1 cellular context compared by ENCODE assay signal in the genomic region with DNA sequence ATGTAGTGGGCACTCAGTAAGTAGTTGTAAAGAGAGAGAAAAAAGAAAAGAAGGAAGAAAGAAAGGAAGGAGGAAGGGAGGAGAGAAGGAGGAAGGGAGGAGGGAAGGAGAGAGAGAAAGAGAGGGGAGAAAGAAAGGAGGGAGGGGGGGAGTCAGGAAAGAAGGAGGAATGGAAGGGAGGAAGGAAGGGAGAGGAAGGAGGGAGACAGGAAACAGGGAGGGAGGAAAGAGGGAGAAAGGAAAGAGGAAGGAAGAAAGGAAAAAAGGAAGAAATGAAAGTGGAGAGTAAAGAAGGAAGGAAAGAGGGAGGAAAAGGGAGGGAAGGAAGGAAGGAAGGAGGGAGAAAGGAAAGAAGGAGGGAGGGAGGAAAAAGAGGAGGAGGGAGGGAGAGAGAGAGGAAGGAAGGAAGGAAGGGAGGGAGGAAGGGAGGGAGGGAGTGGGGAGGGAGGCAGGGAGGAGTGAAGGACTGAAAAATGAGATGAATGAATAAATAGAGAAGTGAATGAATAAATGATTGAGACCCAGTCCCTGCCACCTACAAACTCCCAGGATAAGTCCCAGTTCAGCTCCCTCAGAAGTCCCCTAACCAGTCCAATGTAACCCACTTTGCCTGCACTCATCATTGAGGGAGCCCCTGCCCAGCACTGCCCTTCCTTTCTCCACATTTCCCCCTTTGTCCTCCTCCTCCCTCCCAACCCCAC.
TF ChIP-seq lines count a peak whose summit lies in the region.

No MANE protein-coding gene starts in this region.

TF ChIP-seq in IMR-90, 13 proteins besides CTCF, POLR2A, EP300 and RAD21 (continued from another document):
- TF ChIP-seq, protein P1, sequence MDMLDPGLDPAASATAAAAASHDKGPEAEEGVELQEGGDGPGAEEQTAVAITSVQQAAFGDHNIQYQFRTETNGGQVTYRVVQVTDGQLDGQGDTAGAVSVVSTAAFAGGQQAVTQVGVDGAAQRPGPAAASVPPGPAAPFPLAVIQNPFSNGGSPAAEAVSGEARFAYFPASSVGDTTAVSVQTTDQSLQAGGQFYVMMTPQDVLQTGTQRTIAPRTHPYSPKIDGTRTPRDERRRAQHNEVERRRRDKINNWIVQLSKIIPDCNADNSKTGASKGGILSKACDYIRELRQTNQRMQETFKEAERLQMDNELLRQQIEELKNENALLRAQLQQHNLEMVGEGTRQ (IDR thresholded peaks at IDR 0.05; ENCODE audit: low read depth, low read length) = no peak
- TF ChIP-seq CEBPB (IDR thresholded peaks at IDR 0.05; ENCODE audit: low read depth, low read length) (no peak), CHD1 (IDR thresholded peaks at IDR 0.05; ENCODE audit: low read depth, low read length) (no peak), RCOR1 (IDR thresholded peaks at IDR 0.05; ENCODE audit: insufficient replicate concordance, low read length) (no peak), BHLHE40 (IDR thresholded peaks at IDR 0.05; ENCODE audit: low read depth, low read length) (no peak), NFE2L2 (IDR thresholded peaks at IDR 0.05; ENCODE audit: low read depth, low read length) (no peak), MXI1 (IDR thresholded peaks at IDR 0.05; ENCODE audit: borderline replicate concordance, low read depth, low read length) (no peak), MAFK (IDR thresholded peaks at IDR 0.05; ENCODE audit: low read depth, low read length) (no peak), RFX5 (IDR thresholded peaks at IDR 0.05; ENCODE audit: low read depth, low read length) (no peak), MAZ (IDR thresholded peaks at IDR 0.05; ENCODE audit: borderline replicate concordance, low read depth, low read length) (no peak), FOS (IDR thresholded peaks at IDR 0.05; ENCODE audit: low read depth, low read length) (no peak)
- TF ChIP-seq, protein P2, sequence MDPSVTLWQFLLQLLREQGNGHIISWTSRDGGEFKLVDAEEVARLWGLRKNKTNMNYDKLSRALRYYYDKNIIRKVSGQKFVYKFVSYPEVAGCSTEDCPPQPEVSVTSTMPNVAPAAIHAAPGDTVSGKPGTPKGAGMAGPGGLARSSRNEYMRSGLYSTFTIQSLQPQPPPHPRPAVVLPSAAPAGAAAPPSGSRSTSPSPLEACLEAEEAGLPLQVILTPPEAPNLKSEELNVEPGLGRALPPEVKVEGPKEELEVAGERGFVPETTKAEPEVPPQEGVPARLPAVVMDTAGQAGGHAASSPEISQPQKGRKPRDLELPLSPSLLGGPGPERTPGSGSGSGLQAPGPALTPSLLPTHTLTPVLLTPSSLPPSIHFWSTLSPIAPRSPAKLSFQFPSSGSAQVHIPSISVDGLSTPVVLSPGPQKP (IDR thresholded peaks at IDR 0.05; ENCODE audit: borderline replicate concordance, low read depth, low read length) = no peak
